Comparison of ENCODE assay signal across 9 cellular contexts in the genomic region with DNA sequence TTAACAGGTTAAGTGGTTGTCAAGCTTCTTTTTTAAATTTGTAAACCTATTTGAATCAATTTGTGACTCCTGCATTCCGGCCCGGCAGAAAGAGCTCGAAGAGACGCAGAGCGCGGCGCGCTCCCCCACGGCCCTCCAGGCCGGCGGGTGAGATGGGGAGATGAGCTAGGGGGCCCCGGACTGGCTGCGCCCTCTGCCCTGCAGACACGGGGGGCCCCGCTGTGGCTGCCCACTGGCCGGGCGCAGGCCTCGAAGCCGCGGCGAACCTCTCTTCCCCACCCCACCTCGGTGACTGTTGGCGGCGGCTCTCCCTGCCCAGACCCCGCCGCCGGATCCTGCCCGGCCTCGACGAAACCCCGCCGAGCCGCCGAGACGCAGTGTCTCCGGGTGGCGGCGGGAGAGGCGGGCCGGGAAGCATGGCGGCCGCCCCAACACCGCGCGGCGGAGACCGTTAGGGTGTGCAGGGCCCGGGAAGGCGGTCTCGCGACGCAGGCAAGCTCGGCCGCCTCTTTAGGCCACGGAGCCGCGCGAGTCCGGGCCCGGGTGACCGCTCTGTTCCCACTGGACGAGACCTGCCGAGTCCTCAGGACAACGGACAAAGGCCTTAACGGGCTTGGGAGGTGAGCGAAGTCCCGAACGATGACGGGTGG. TPM values are rescaled to one million over a fixed set of nuclear protein-coding genes. Genes with fewer than 3 reads are reported as not detected.
A peak's percentile ranks its signal among the peaks of the same experiment; 100 is the strongest.
DNase-seq lines count a peak whose midpoint lies in the region; ATAC-seq, FAIRE-seq and TF ChIP-seq lines count a peak whose summit lies in the region.
"Had no signal": no experiment of that assay in that cellular context is flagged by ENCODE, and none has a peak within 500 bp of the region (broad histone marks: within the 10 kb centered on the region; RNA-seq: fewer than 3 reads in every experiment).

No MANE protein-coding gene starts in this region.

- H3K9ac ChIP-seq in endodermal cell (ENCODE audit: extremely low read depth, low read length, poor library complexity, severe bottlenecking) = no peak overlapping the region

- H3K4me3 Mint-ChIP-seq in endodermal cell (peak overlapping the region; percentile 56), naive B cell (peak overlapping the region in 7 of 8 donors; percentile 35 to 87 (median 69))

- DNase-seq in stimulated activated CD4-positive, alpha-beta T cell treated with anti-CD3 and anti-CD28 coated beads, Interleukin-15, amount 100 ng/mL, for 24 hours = peak; percentile 18
- DNase-seq in stimulated activated CD4-positive, alpha-beta T cell treated with anti-CD3 and anti-CD28 coated beads, Interleukin-2, amount 100 ng/mL, for 24 hours = no peak
- no peak for DNase-seq in endodermal cell
- no peak for DNase-seq in naive B cell
- DNase-seq in aorta = peak in 1 of 2 donors; percentile 48
- no peak for DNase-seq in urothelium cell line (ENCODE audit: low spot score)
- no peak for DNase-seq in DMS79 treated with DMSO at 0.1 percent for 48 hours (lab: John Stamatoyannopoulos, UW)

- peak overlapping the region; percentile 82 for H3K27ac Mint-ChIP-seq in endodermal cell
- no peak overlapping the region for H3K27ac Mint-ChIP-seq in naive B cell

- TF ChIP-seq CTCF in endodermal cell (conservative IDR thresholded peaks at IDR 0.05) = no peak

- H3K9me3 ChIP-seq in endodermal cell (ENCODE audit: control insufficient read depth, low read length) (no peaks in the 10 kb centered on the region), aorta (ENCODE audit: control insufficient read depth, low read length) (no peaks in the 10 kb centered on the region)

- H3K9me3 Mint-ChIP-seq in endodermal cell (peaks cover 1% of the 10 kb centered on the region), naive B cell (no peaks in the 10 kb centered on the region)

- H3K4me1 ChIP-seq in endodermal cell (ENCODE audit: control insufficient read depth, insufficient read depth, low read length) (no peaks in the 10 kb centered on the region), aorta (ENCODE audit: control insufficient read depth in 1 of 2, insufficient read depth in 2 of 2, low read length in 2 of 2) (no peaks in the 10 kb centered on the region)

- 96% methylated on average over 44 to 69 of the region's 69 CpGs for WGBS in endodermal cell (ENCODE audit: insufficient coverage in 1 of 2, insufficient read length in 1 of 2), 2 experiments
- 18 to 21% methylated on average over 69 of the region's 69 CpGs for WGBS in aorta, 2 donors

- H3K4me3 ChIP-seq in endodermal cell (ENCODE audit: low read length) (no peak overlapping the region), aorta (ENCODE audit: low read length in 2 of 2) (peak overlapping the region in 1 of 2 donors; percentile 29)

- H3K27ac ChIP-seq in endodermal cell (ENCODE audit: low read depth, low read length) (no peak overlapping the region), aorta (ENCODE audit: low read depth in 1 of 2, low read length in 2 of 2) (no peak overlapping the region)

- H3K36me3 Mint-ChIP-seq in endodermal cell (ENCODE audit: low read depth) (peaks cover 10% of the 10 kb centered on the region), naive B cell (peaks cover 8 to 20% of the 10 kb centered on the region in 2 donors)

- peaks cover 4% of the 10 kb centered on the region for H3K27me3 Mint-ChIP-seq in endodermal cell (ENCODE audit: insufficient read depth)
- H3K27me3 Mint-ChIP-seq in naive B cell = peaks cover 5 to 30% (median 15%) of the 10 kb centered on the region in 3 donors

- ATAC-seq in naive B cell (ENCODE audit: low read depth in 2 of 2) (peak; percentile 35 to 78), aorta (ENCODE audit: low FRiP score) (peak; percentile 81), GM19035 (IDR thresholded peaks at IDR 0.05; ENCODE audit: unreplicated experiment) (no peak)
- ATAC-seq: Panc1 had no signal

- H3K36me3 ChIP-seq in endodermal cell (ENCODE audit: control insufficient read depth, insufficient read depth, low read length) (peaks cover 12% of the 10 kb centered on the region), aorta (ENCODE audit: control insufficient read depth in 1 of 2, insufficient read depth in 2 of 2, low read length in 1 of 2) (no peaks in the 10 kb centered on the region)

- H3K4me1 Mint-ChIP-seq in endodermal cell (peaks cover 22% of the 10 kb centered on the region), naive B cell (peaks cover 0 to 18% (median 7%) of the 10 kb centered on the region in 3 donors)

- no peak for FAIRE-seq in urothelium cell line (lab: Jason Lieb, UNC)

- intact Hi-C loops in aorta (cut with DNase I) = no loop called here

- H3K27me3 ChIP-seq in endodermal cell (ENCODE audit: control insufficient read depth, insufficient read depth, low read length, poor library complexity, severe bottlenecking) (peaks cover 41% of the 10 kb centered on the region), aorta (ENCODE audit: control insufficient read depth in 1 of 2, insufficient read depth in 2 of 2, low read length in 1 of 2) (no peaks in the 10 kb centered on the region)

RNA-seq across cellular contexts. Expression of a gene that starts 24.1 kb away (rescaled TPM):
- total RNA-seq in endodermal cell (10 to 100 TPM; 26.3 to 31.3 TPM), aorta (10 to 100 TPM; 27.1 to 34.9 TPM)
- polyA plus RNA-seq in endodermal cell (2013, experiment 1 of 2) = 48.8 TPM
- 55.3 TPM for polyA plus RNA-seq in endodermal cell (2013, experiment 2 of 2)
- polyA plus RNA-seq in naive B cell (ENCODE audit: low read depth in 6 of 6) (10 to 100 TPM; 26.8 to 61.8 (median 36.6) TPM), aorta (10 to 100 TPM; 21.2 to 31.3 TPM)

RNA-seq across cellular contexts. Expression of a gene that starts 40.6 kb away (rescaled TPM):
- total RNA-seq in endodermal cell (1 to 10 TPM in 1 of 2 donors, under 1 TPM in 1; 0.99 to 1.1 TPM), aorta (100 to 1,000 TPM; 129 to 209 TPM)
- polyA plus RNA-seq in endodermal cell (2013, experiment 1 of 2) = 0.07 TPM
- 0.29 TPM for polyA plus RNA-seq in endodermal cell (2013, experiment 2 of 2)
- polyA plus RNA-seq in naive B cell (ENCODE audit: low read depth in 6 of 6) (not detected), aorta (100 to 1,000 TPM in 1 of 2 donors, 10 to 100 TPM in 1; 60.2 to 175 TPM)

Comparison
In these comparisons a context has a peak if more than half of its experiments do, and no peak if none do; other contexts are left out.
1. RNA of a gene that starts 40.6 kb away (total RNA-seq): 129 to 209 TPM in aorta; 0.99 to 1.1 TPM in endodermal cell; every median in the first group is over 10 times any median in the second.